In genomic region chr2:10305715-10306114, GRCh38 we compare ENCODE assay signal across 1 cellular context.
TF ChIP-seq lines count a peak whose summit lies in the region.

No MANE protein-coding gene starts in this region.

TF ChIP-seq in HepG2, 621 proteins besides CTCF, POLR2A, EP300 and RAD21 (continued from another document and continues in another):
- TF ChIP-seq, protein P1, sequence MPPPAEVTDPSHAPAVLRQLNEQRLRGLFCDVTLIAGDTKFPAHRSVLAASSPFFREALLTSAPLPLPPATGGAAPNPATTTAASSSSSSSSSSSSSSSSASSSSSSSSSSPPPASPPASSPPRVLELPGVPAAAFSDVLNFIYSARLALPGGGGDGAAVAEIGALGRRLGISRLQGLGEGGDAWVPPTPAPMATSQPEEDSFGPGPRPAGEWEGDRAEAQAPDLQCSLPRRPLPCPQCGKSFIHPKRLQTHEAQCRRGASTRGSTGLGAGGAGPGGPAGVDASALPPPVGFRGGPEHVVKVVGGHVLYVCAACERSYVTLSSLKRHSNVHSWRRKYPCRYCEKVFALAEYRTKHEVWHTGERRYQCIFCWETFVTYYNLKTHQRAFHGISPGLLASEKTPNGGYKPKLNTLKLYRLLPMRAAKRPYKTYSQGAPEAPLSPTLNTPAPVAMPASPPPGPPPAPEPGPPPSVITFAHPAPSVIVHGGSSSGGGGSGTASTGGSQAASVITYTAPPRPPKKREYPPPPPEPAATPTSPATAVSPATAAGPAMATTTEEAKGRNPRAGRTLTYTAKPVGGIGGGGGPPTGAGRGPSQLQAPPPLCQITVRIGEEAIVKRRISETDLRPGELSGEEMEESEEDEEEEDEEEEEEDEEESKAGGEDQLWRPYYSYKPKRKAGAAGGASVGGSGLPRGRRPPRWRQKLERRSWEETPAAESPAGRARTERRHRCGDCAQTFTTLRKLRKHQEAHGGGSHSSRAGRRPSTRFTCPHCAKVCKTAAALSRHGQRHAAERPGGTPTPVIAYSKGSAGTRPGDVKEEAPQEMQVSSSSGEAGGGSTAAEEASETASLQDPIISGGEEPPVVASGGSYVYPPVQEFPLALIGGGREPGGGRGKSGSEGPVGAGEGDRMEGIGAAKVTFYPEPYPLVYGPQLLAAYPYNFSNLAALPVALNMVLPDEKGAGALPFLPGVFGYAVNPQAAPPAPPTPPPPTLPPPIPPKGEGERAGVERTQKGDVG (CRISPR knock-in tag; IDR thresholded peaks at IDR 0.05; ENCODE audit: borderline replicate concordance): peak; percentile 83; the same call in 1 of the 2 replicates
- no peak for TF ChIP-seq ZNF3 (CRISPR knock-in tag; IDR thresholded peaks at IDR 0.05)
- peak; percentile 55; the same call in 1 of the 2 replicates for TF ChIP-seq ZNF616 (CRISPR knock-in tag; IDR thresholded peaks at IDR 0.05; ENCODE audit: low read depth)
- TF ChIP-seq PAF1 (CRISPR knock-in tag; IDR thresholded peaks at IDR 0.05): no peak
- peak; percentile 55; the same call in 1 of the 2 replicates for TF ChIP-seq ZNF292 (CRISPR knock-in tag; IDR thresholded peaks at IDR 0.05; ENCODE audit: borderline replicate concordance, low read depth)
- TF ChIP-seq NR2F6 (IDR thresholded peaks at IDR 0.05): no peak
- TF ChIP-seq NR2F6 (CRISPR knock-in tag; IDR thresholded peaks at IDR 0.05): no peak
- no peak for TF ChIP-seq ZNF280D (CRISPR knock-in tag; IDR thresholded peaks at IDR 0.05)
- TF ChIP-seq, protein P2, sequence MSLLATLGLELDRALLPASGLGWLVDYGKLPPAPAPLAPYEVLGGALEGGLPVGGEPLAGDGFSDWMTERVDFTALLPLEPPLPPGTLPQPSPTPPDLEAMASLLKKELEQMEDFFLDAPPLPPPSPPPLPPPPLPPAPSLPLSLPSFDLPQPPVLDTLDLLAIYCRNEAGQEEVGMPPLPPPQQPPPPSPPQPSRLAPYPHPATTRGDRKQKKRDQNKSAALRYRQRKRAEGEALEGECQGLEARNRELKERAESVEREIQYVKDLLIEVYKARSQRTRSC (CRISPR knock-in tag; IDR thresholded peaks at IDR 0.05; ENCODE audit: low read depth): no peak
- no peak for TF ChIP-seq GPBP1L1 (CRISPR knock-in tag; IDR thresholded peaks at IDR 0.05)
- TF ChIP-seq, protein P3, sequence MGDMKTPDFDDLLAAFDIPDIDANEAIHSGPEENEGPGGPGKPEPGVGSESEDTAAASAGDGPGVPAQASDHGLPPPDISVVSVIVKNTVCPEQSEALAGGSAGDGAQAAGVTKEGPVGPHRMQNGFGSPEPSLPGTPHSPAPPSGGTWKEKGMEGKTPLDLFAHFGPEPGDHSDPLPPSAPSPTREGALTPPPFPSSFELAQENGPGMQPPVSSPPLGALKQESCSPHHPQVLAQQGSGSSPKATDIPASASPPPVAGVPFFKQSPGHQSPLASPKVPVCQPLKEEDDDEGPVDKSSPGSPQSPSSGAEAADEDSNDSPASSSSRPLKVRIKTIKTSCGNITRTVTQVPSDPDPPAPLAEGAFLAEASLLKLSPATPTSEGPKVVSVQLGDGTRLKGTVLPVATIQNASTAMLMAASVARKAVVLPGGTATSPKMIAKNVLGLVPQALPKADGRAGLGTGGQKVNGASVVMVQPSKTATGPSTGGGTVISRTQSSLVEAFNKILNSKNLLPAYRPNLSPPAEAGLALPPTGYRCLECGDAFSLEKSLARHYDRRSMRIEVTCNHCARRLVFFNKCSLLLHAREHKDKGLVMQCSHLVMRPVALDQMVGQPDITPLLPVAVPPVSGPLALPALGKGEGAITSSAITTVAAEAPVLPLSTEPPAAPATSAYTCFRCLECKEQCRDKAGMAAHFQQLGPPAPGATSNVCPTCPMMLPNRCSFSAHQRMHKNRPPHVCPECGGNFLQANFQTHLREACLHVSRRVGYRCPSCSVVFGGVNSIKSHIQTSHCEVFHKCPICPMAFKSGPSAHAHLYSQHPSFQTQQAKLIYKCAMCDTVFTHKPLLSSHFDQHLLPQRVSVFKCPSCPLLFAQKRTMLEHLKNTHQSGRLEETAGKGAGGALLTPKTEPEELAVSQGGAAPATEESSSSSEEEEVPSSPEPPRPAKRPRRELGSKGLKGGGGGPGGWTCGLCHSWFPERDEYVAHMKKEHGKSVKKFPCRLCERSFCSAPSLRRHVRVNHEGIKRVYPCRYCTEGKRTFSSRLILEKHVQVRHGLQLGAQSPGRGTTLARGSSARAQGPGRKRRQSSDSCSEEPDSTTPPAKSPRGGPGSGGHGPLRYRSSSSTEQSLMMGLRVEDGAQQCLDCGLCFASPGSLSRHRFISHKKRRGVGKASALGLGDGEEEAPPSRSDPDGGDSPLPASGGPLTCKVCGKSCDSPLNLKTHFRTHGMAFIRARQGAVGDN (CRISPR knock-in tag; IDR thresholded peaks at IDR 0.05): peak; percentile 54
- TF ChIP-seq ZNF782 (CRISPR knock-in tag; IDR thresholded peaks at IDR 0.05; ENCODE audit: borderline replicate concordance): no peak
- TF ChIP-seq FOXA1 (IDR thresholded peaks at IDR 0.05): no peak
- no peak for TF ChIP-seq FOXA1 (CRISPR knock-in tag; IDR thresholded peaks at IDR 0.05)
- TF ChIP-seq ZNF253 (CRISPR knock-in tag; IDR thresholded peaks at IDR 0.05; ENCODE audit: borderline replicate concordance): no peak
- no peak for TF ChIP-seq CC2D1A (CRISPR knock-in tag; IDR thresholded peaks at IDR 0.05)
- TF ChIP-seq GABPB1 (CRISPR knock-in tag; IDR thresholded peaks at IDR 0.05): no peak
- TF ChIP-seq ZNF136 (CRISPR knock-in tag; IDR thresholded peaks at IDR 0.05; ENCODE audit: low read depth): no peak
- no peak for TF ChIP-seq PHF21A (CRISPR knock-in tag; IDR thresholded peaks at IDR 0.05)
- TF ChIP-seq NR3C1 (CRISPR knock-in tag; IDR thresholded peaks at IDR 0.05): no peak
- TF ChIP-seq ZNF263 (CRISPR knock-in tag; IDR thresholded peaks at IDR 0.05): 0 out of 2 replicates have a peak, but pooled peaks have one; percentile 28
- no peak for TF ChIP-seq RXRB (CRISPR knock-in tag; IDR thresholded peaks at IDR 0.05; ENCODE audit: borderline replicate concordance)
- TF ChIP-seq NFE2L2 (IDR thresholded peaks at IDR 0.05; ENCODE audit: low read length): no peak
- no peak for TF ChIP-seq TOPORS (CRISPR knock-in tag; IDR thresholded peaks at IDR 0.05)
- peak; percentile 63 for TF ChIP-seq PRPF4 (IDR thresholded peaks at IDR 0.05; ENCODE audit: low read depth, low read length, poor library complexity, severe bottlenecking)
- TF ChIP-seq CREM (IDR thresholded peaks at IDR 0.05): no peak
- TF ChIP-seq CREM (CRISPR knock-in tag; IDR thresholded peaks at IDR 0.05): no peak
- no peak for TF ChIP-seq RELA (CRISPR knock-in tag; IDR thresholded peaks at IDR 0.05)
- no peak for TF ChIP-seq CHD2 (IDR thresholded peaks at IDR 0.05; ENCODE audit: low read depth, low read length)
- peak; percentile 41; the same call in 1 of the 2 replicates for TF ChIP-seq SP4 (CRISPR knock-in tag; IDR thresholded peaks at IDR 0.05)
- TF ChIP-seq ZNF713 (CRISPR knock-in tag; IDR thresholded peaks at IDR 0.05): no peak
- TF ChIP-seq ZFP37 (CRISPR knock-in tag; IDR thresholded peaks at IDR 0.05; ENCODE audit: borderline replicate concordance): no peak
- peak; percentile 60; the same call in 1 of the 2 replicates for TF ChIP-seq HNF4A (CRISPR knock-in tag; IDR thresholded peaks at IDR 0.05)
- 0 out of 2 replicates have a peak, but pooled peaks have one; percentile 32 for TF ChIP-seq ZNF792 (CRISPR knock-in tag; IDR thresholded peaks at IDR 0.05)
- 0 out of 2 replicates have a peak, but pooled peaks have one; percentile 23 for TF ChIP-seq ZNF777 (CRISPR knock-in tag; IDR thresholded peaks at IDR 0.05)
- TF ChIP-seq DPF2 (CRISPR knock-in tag; IDR thresholded peaks at IDR 0.05; ENCODE audit: borderline replicate concordance, low read depth): no peak
- TF ChIP-seq ZNF619 (CRISPR knock-in tag; IDR thresholded peaks at IDR 0.05): no peak
- TF ChIP-seq, protein P4, sequence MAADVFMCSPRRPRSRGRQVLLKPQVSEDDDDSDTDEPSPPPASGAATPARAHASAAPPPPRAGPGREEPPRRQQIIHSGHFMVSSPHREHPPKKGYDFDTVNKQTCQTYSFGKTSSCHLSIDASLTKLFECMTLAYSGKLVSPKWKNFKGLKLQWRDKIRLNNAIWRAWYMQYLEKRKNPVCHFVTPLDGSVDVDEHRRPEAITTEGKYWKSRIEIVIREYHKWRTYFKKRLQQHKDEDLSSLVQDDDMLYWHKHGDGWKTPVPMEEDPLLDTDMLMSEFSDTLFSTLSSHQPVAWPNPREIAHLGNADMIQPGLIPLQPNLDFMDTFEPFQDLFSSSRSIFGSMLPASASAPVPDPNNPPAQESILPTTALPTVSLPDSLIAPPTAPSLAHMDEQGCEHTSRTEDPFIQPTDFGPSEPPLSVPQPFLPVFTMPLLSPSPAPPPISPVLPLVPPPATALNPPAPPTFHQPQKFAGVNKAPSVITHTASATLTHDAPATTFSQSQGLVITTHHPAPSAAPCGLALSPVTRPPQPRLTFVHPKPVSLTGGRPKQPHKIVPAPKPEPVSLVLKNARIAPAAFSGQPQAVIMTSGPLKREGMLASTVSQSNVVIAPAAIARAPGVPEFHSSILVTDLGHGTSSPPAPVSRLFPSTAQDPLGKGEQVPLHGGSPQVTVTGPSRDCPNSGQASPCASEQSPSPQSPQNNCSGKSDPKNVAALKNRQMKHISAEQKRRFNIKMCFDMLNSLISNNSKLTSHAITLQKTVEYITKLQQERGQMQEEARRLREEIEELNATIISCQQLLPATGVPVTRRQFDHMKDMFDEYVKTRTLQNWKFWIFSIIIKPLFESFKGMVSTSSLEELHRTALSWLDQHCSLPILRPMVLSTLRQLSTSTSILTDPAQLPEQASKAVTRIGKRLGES (CRISPR knock-in tag; IDR thresholded peaks at IDR 0.05; ENCODE audit: borderline replicate concordance): no peak
- no peak for TF ChIP-seq TEF (CRISPR knock-in tag; IDR thresholded peaks at IDR 0.05)
- no peak for TF ChIP-seq NFYC (CRISPR knock-in tag; IDR thresholded peaks at IDR 0.05)
- peak; percentile 10 for TF ChIP-seq ASH2L (IDR thresholded peaks at IDR 0.05; ENCODE audit: insufficient read length, low read depth, low read length)
- TF ChIP-seq MYPOP (CRISPR knock-in tag; IDR thresholded peaks at IDR 0.05): no peak
- TF ChIP-seq KLF15 (CRISPR knock-in tag; IDR thresholded peaks at IDR 0.05; ENCODE audit: borderline replicate concordance): no peak
- TF ChIP-seq RBAK (CRISPR knock-in tag; IDR thresholded peaks at IDR 0.05): peak; percentile 68; the same call in 1 of the 2 replicates
- TF ChIP-seq, protein P5, sequence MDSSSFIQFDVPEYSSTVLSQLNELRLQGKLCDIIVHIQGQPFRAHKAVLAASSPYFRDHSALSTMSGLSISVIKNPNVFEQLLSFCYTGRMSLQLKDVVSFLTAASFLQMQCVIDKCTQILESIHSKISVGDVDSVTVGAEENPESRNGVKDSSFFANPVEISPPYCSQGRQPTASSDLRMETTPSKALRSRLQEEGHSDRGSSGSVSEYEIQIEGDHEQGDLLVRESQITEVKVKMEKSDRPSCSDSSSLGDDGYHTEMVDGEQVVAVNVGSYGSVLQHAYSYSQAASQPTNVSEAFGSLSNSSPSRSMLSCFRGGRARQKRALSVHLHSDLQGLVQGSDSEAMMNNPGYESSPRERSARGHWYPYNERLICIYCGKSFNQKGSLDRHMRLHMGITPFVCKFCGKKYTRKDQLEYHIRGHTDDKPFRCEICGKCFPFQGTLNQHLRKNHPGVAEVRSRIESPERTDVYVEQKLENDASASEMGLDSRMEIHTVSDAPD (CRISPR knock-in tag; IDR thresholded peaks at IDR 0.05): no peak
